Comparison of ENCODE assay signal across 13 cellular contexts in genomic region chr2:120182019-120182560, GRCh38. TPM values are rescaled to one million over a fixed set of nuclear protein-coding genes. Genes with fewer than 3 reads are reported as not detected.
DNase-seq lines count a peak whose midpoint lies in the region; ATAC-seq and TF ChIP-seq lines count a peak whose summit lies in the region.
"Had no signal": no experiment of that assay in that cellular context is flagged by ENCODE, and none has a peak within 500 bp of the region (broad histone marks: within the 10 kb centered on the region; RNA-seq: fewer than 3 reads in every experiment).

No MANE protein-coding gene starts in this region.

- peaks cover 65% of the 10 kb centered on the region for H3K4me1 Mint-ChIP-seq in activated CD4-positive, alpha-beta T cell treated with anti-CD3 and anti-CD28 coated beads, Interleukin-2, amount 10 ng/mL, durations not matched to agents 7 days and 5 days
- peaks cover 36% of the 10 kb centered on the region for H3K4me1 Mint-ChIP-seq in activated naive CD8-positive, alpha-beta T cell treated with anti-CD3 and anti-CD28 coated beads for 36 hours
- H3K4me1 Mint-ChIP-seq in progenitor cell of endocrine pancreas (ENCODE audit: low read depth), result peaks cover 3% of the 10 kb centered on the region

- no peak overlapping the region for H3K4me3 ChIP-seq in Loucy (ENCODE audit: low read length, poor library complexity, severe bottlenecking)
- H3K4me3 ChIP-seq: lower lobe of right lung, neural progenitor cell had no signal

- no peaks in the 10 kb centered on the region for H3K27me3 ChIP-seq in Loucy (ENCODE audit: insufficient read depth, low read length, poor library complexity, severe bottlenecking)
- H3K27me3 ChIP-seq: neural progenitor cell had no signal

- no peaks in the 10 kb centered on the region for H3K27me3 Mint-ChIP-seq in activated CD4-positive, alpha-beta T cell treated with anti-CD3 and anti-CD28 coated beads, Interleukin-2, amount 10 ng/mL, durations not matched to agents 7 days and 5 days
- H3K27me3 Mint-ChIP-seq in activated naive CD8-positive, alpha-beta T cell treated with anti-CD3 and anti-CD28 coated beads for 36 hours, result no peaks in the 10 kb centered on the region
- no peaks in the 10 kb centered on the region for H3K27me3 Mint-ChIP-seq in progenitor cell of endocrine pancreas

- DNase-seq in activated CD4-positive, alpha-beta T cell treated with anti-CD3 and anti-CD28 coated beads, Interleukin-2, amount 10 ng/mL, durations not matched to agents 7 days and 5 days, result no peak
- no peak for DNase-seq in activated CD4-positive, alpha-beta T cell treated with anti-CD3 and anti-CD28 coated beads for 1 hour
- DNase-seq in activated naive CD8-positive, alpha-beta T cell treated with anti-CD3 and anti-CD28 coated beads for 36 hours, result no peak
- no peak for DNase-seq in progenitor cell of endocrine pancreas (ENCODE audit: low spot score, unreplicated experiment)
- DNase-seq in iPS-NIHi11 (ENCODE audit: low spot score), result no peak
- DNase-seq: lower lobe of right lung; NCI-H2171; NK-92 treated with Interleukin-12 subunit alpha and Interleukin-12 subunit beta, amount 100 ng/mL, for 24 hours; SHP77 treated with DMSO at 0.1 percent for 48 hours had no signal

- H3K36me3 ChIP-seq in Loucy (ENCODE audit: insufficient read depth, low read length), result no peaks in the 10 kb centered on the region
- H3K36me3 ChIP-seq: neural progenitor cell had no signal

- H3K4me2 ChIP-seq in Loucy (ENCODE audit: low read depth, low read length, poor library complexity, severe bottlenecking), result peak overlapping the region; percentile 50
- H3K4me2 ChIP-seq: neural progenitor cell had no signal

- peak overlapping the region; percentile 77 for H3K27ac Mint-ChIP-seq in activated CD4-positive, alpha-beta T cell treated with anti-CD3 and anti-CD28 coated beads, Interleukin-2, amount 10 ng/mL, durations not matched to agents 7 days and 5 days
- peak overlapping the region; percentile 66 for H3K27ac Mint-ChIP-seq in activated naive CD8-positive, alpha-beta T cell treated with anti-CD3 and anti-CD28 coated beads for 36 hours
- H3K27ac Mint-ChIP-seq in progenitor cell of endocrine pancreas, result peak overlapping the region; percentile 54
- H3K27ac Mint-ChIP-seq: neural progenitor cell had no signal

- no peaks in the 10 kb centered on the region for H3K9me3 Mint-ChIP-seq in activated CD4-positive, alpha-beta T cell treated with anti-CD3 and anti-CD28 coated beads, Interleukin-2, amount 10 ng/mL, durations not matched to agents 7 days and 5 days
- H3K9me3 Mint-ChIP-seq in activated naive CD8-positive, alpha-beta T cell treated with anti-CD3 and anti-CD28 coated beads for 36 hours, result no peaks in the 10 kb centered on the region
- H3K9me3 Mint-ChIP-seq in progenitor cell of endocrine pancreas (ENCODE audit: low read depth), result peaks cover 9% of the 10 kb centered on the region

- peak overlapping the region; percentile 28 for H3K9ac ChIP-seq in Loucy (ENCODE audit: low read depth, low read length, poor library complexity, severe bottlenecking)
- H3K9ac ChIP-seq: neural progenitor cell had no signal

- POLR2A ChIA-PET in activated CD4-positive, alpha-beta T cell treated with anti-CD3 and anti-CD28 coated beads, Interleukin-2, amount 10 ng/mL, durations not matched to agents 7 days and 5 days (lab: Charles Lee), result no interaction called here

- H3K36me3 Mint-ChIP-seq in activated CD4-positive, alpha-beta T cell treated with anti-CD3 and anti-CD28 coated beads, Interleukin-2, amount 10 ng/mL, durations not matched to agents 7 days and 5 days (ENCODE audit: low read depth), result peaks cover 48% of the 10 kb centered on the region
- H3K36me3 Mint-ChIP-seq in activated naive CD8-positive, alpha-beta T cell treated with anti-CD3 and anti-CD28 coated beads for 36 hours, result peaks cover 12% of the 10 kb centered on the region
- peaks cover 20% of the 10 kb centered on the region for H3K36me3 Mint-ChIP-seq in progenitor cell of endocrine pancreas (ENCODE audit: insufficient read depth)

- CTCF ChIA-PET in activated CD4-positive, alpha-beta T cell treated with anti-CD3 and anti-CD28 coated beads, Interleukin-2, amount 10 ng/mL, durations not matched to agents 7 days and 5 days (lab: Charles Lee), result interaction anchor here (1.6 kb wide), 1 partner anchor 479 kb away, joined by 3 read pairs; no protein-coding TSS in a partner anchor

- ATAC-seq in HG02973 (IDR thresholded peaks at IDR 0.05; ENCODE audit: unreplicated experiment) (no peak), HG02852 (IDR thresholded peaks at IDR 0.05; ENCODE audit: unreplicated experiment) (no peak)

- no peaks in the 10 kb centered on the region for H4K20me1 ChIP-seq in Loucy (ENCODE audit: insufficient read depth, low read length, poor library complexity, severe bottlenecking)

- H3K9me3 ChIP-seq in Loucy (ENCODE audit: insufficient read depth, low read depth, low read length), result no peaks in the 10 kb centered on the region
- H3K9me3 ChIP-seq: lower lobe of right lung had no signal

- TF ChIP-seq CTCF in Loucy (conservative IDR thresholded peaks at IDR 0.05; ENCODE audit: low read length) (peak; percentile 49), progenitor cell of endocrine pancreas (IDR thresholded peaks at IDR 0.05; ENCODE audit: unreplicated experiment) (no peak)

- no peaks in the 10 kb centered on the region; the same call in 1 of the 2 replicates for H3K79me2 ChIP-seq in Loucy (ENCODE audit: insufficient read depth, low read length)

- peaks cover 44% of the 10 kb centered on the region for H3K4me1 ChIP-seq in Loucy (ENCODE audit: insufficient read depth, low read length, poor library complexity, severe bottlenecking)
- H3K4me1 ChIP-seq: lower lobe of right lung had no signal

- H2AFZ ChIP-seq in Loucy (ENCODE audit: low read length), result peak overlapping the region; percentile 85
- H2AFZ ChIP-seq: neural progenitor cell had no signal

- H3K4me3 Mint-ChIP-seq in activated CD4-positive, alpha-beta T cell treated with anti-CD3 and anti-CD28 coated beads, Interleukin-2, amount 10 ng/mL, durations not matched to agents 7 days and 5 days, result no peak overlapping the region
- H3K4me3 Mint-ChIP-seq in activated naive CD8-positive, alpha-beta T cell treated with anti-CD3 and anti-CD28 coated beads for 36 hours, result peak overlapping the region; percentile 19
- no peak overlapping the region for H3K4me3 Mint-ChIP-seq in progenitor cell of endocrine pancreas (ENCODE audit: low read depth)
- H3K4me3 Mint-ChIP-seq: neural progenitor cell had no signal

- no peaks in the 10 kb centered on the region for H3K9me2 ChIP-seq in Loucy (replicated peaks; ENCODE audit: low read depth, low read length)

- H3F3A ChIP-seq in Loucy (ENCODE audit: low read depth), result no peaks in the 10 kb centered on the region

RNA-seq across cellular contexts. Expression of gene TMEM185B, which starts 41.1 kb away (rescaled TPM):
- 10 to 100 TPM; 20.8 to 21.3 TPM for total RNA-seq in activated CD4-positive, alpha-beta T cell treated with anti-CD3 and anti-CD28 coated beads, Interleukin-2, amount 10 ng/mL, durations not matched to agents 7 days and 5 days
- total RNA-seq in activated naive CD8-positive, alpha-beta T cell treated with anti-CD3 and anti-CD28 coated beads for 36 hours, result 10 to 100 TPM; 23.2 to 24.2 TPM
- 19.9 and 20.3 TPM in 2 replicates for total RNA-seq in progenitor cell of endocrine pancreas
